8 cellular contexts compared by ENCODE assay signal in genomic region chr19:49496574-49497008, GRCh38. TPM values are rescaled to one million over a fixed set of nuclear protein-coding genes. Genes with fewer than 3 reads are reported as not detected.
DNase-seq lines count a peak whose midpoint lies in the region; ATAC-seq, FAIRE-seq and TF ChIP-seq lines count a peak whose summit lies in the region.

No MANE protein-coding gene starts in this region.

- H4K8ac ChIP-seq in H1 (ENCODE audit: extremely low read depth, insufficient read depth, low read length): peak overlapping the region; percentile 82

- peak overlapping the region; percentile 95 for H3K27ac Mint-ChIP-seq in neural progenitor cell

- no peak for TF ChIP-seq EP300 in H1 (IDR thresholded peaks at IDR 0.05; ENCODE audit: borderline replicate concordance in 1 of 2, low read depth in 2 of 2, low read length in 2 of 2)

- H3K79me2 ChIP-seq in OCI-LY1 (ENCODE audit: insufficient read depth, low read length) (peaks cover 6% of the 10 kb centered on the region; the same call in 1 of the 2 replicates), H1 (ENCODE audit: control insufficient read depth in 1 of 2, insufficient read depth in 2 of 2, low read length in 2 of 2) (peaks cover 0 to 22% of the 10 kb centered on the region in 2 experiments; a peak in 2 of 4 replicates), neural progenitor cell (ENCODE audit: low read depth) (peaks cover 29% of the 10 kb centered on the region)

- peak overlapping the region; percentile 96 to 99 (median 98) for H3K27ac ChIP-seq in BLaER1 treated with 17β-estradiol and CSF1 and Interleukin-3, amounts not matched to agents 10 nM and 100 nM
- H3K27ac ChIP-seq in OCI-LY1 (ENCODE audit: low read depth, low read length, poor library complexity, severe bottlenecking): peak overlapping the region; percentile 88
- peak overlapping the region; percentile 85 for H3K27ac ChIP-seq in H1 (ENCODE audit: low read depth, low read length)
- H3K27ac ChIP-seq in neural progenitor cell: peak overlapping the region; percentile 86

- peaks cover 11% of the 10 kb centered on the region for H3K79me1 ChIP-seq in H1 (ENCODE audit: low read depth, low read length)

- H3K36me3 Mint-ChIP-seq in neural progenitor cell: peaks cover 27% of the 10 kb centered on the region

- H3K56ac ChIP-seq in H1 (replicated peaks; ENCODE audit: insufficient read length, low read depth, low read length): peak overlapping the region; percentile 72

- H3F3A ChIP-seq in OCI-LY1 (ENCODE audit: insufficient read depth, low read length) (peaks cover 11% of the 10 kb centered on the region), neural progenitor cell (ENCODE audit: low read depth) (peaks cover 90% of the 10 kb centered on the region)

- H3K14ac ChIP-seq in H1 (ENCODE audit: insufficient read length): no peak overlapping the region

- no peak overlapping the region for H2BK12ac ChIP-seq in H1 (ENCODE audit: low read depth, low read length)

- no peak for TF ChIP-seq CTCF in OCI-LY1 (IDR thresholded peaks at IDR 0.05; ENCODE audit: low read length)
- TF ChIP-seq CTCF in H1 (IDR thresholded peaks at IDR 0.05; ENCODE audit: control extremely low read depth in 1 of 3, insufficient read depth in 1 of 3, low read depth in 1 of 3, low read length in 3 of 3): no peak
- no peak for TF ChIP-seq CTCF in neural progenitor cell (IDR thresholded peaks at IDR 0.05)

- H3K4me1 ChIP-seq in BLaER1 treated with 17β-estradiol and CSF1 and Interleukin-3, amounts not matched to agents 10 nM and 100 nM: peaks cover 52 to 76% (median 63%) of the 10 kb centered on the region in 10 experiments
- H3K4me1 ChIP-seq in OCI-LY1 (ENCODE audit: insufficient read depth, low read length, severe bottlenecking) (peaks cover 50% of the 10 kb centered on the region), H1 (replicated peaks in 1 of 4; ENCODE audit: control insufficient read depth in 3 of 4, insufficient read depth in 4 of 4, low read length in 3 of 4) (peaks cover 0 to 32% (median 23%) of the 10 kb centered on the region in 4 experiments; a peak in 6 of 7 replicates), neural progenitor cell (peaks cover 16% of the 10 kb centered on the region)

- peak overlapping the region; percentile 25; the same call in 1 of the 2 replicates for H3K18ac ChIP-seq in H1 (ENCODE audit: extremely low read depth, low read length)

- peaks cover 31% of the 10 kb centered on the region for H3K4me1 Mint-ChIP-seq in neural progenitor cell

- DNase-seq in H1 (ENCODE audit: low read depth in 1 of 2, low spot score in 2 of 2) (no peak), neural progenitor cell (ENCODE audit: low spot score) (no peak), NCI-H2081 treated with DMSO at 0.1 percent for 48 hours (lab: John Stamatoyannopoulos, UW) (no peak), left colon (no peak), NOMO-1 treated with dmso at 0.1 percent for 144 hours (lab: John Stamatoyannopoulos, UW; ENCODE audit: unreplicated experiment) (no peak)

- no peak for TF ChIP-seq RAD21 in H1 (IDR thresholded peaks at IDR 0.05 in 1 of 2, conservative IDR thresholded peaks at IDR 0.05 in 1 of 2; ENCODE audit: low read depth in 2 of 2, low read length in 2 of 2)

- TF ChIP-seq POLR2A in H1 (IDR thresholded peaks at IDR 0.05; ENCODE audit: control extremely low read depth in 1 of 2, low read depth in 2 of 2, low read length in 2 of 2): peak in 1 of 2 experiments; percentile 31; a peak in 1 of 3 replicates

- FAIRE-seq in H1 (lab: Jason Lieb, UNC): no peak

- no peak overlapping the region for H3K23ac ChIP-seq in H1 (ENCODE audit: insufficient read length)

- H3K4me3 Mint-ChIP-seq in neural progenitor cell: peak overlapping the region; percentile 96

- H2AFZ ChIP-seq in OCI-LY1 (ENCODE audit: low read length): no peak overlapping the region
- H2AFZ ChIP-seq in H1 (ENCODE audit: low read length): no peak overlapping the region
- peak overlapping the region; percentile 46 for H2AFZ ChIP-seq in neural progenitor cell (replicated peaks)

- 1% methylated on average over 11 of the region's 11 CpGs; no CpG with 5 or more reads in 1 of the 2 experiments for WGBS in H1 (ENCODE audit: extremely low coverage in 1 of 2, insufficient coverage in 1 of 2, insufficient read length in 1 of 2, insufficient replicate concordance in 2 of 2, low coverage in 1 of 2, low lambda C conversion rate in 2 of 2, missing lambda C conversion rate in 1 of 2), 2 experiments

- H3K9me2 ChIP-seq in OCI-LY1 (ENCODE audit: low read depth, low read length): no peaks in the 10 kb centered on the region

- no peaks in the 10 kb centered on the region for H3K27me3 ChIP-seq in BLaER1 treated with 17β-estradiol and CSF1 and Interleukin-3, amounts not matched to agents 10 nM and 100 nM
- H3K27me3 ChIP-seq in OCI-LY1 (ENCODE audit: insufficient read depth, low read length): no peaks in the 10 kb centered on the region
- H3K27me3 ChIP-seq in H1 (replicated peaks in 1 of 4; ENCODE audit: control insufficient read depth in 3 of 4, extremely low read depth in 1 of 4, insufficient read depth in 3 of 4, low read length in 3 of 4): no peaks in the 10 kb centered on the region
- no peaks in the 10 kb centered on the region for H3K27me3 ChIP-seq in neural progenitor cell

- no peak overlapping the region for H2AK5ac ChIP-seq in H1 (ENCODE audit: low read depth, low read length)

- no peak overlapping the region for H2BK15ac ChIP-seq in H1 (ENCODE audit: low read length)

- no peaks in the 10 kb centered on the region for H3K9me3 Mint-ChIP-seq in neural progenitor cell

- peak overlapping the region; percentile 1 for H4K5ac ChIP-seq in H1 (ENCODE audit: insufficient read length, low read depth, low read length)

- H3K23me2 ChIP-seq in H1 (ENCODE audit: low read depth, low read length): peaks cover 9% of the 10 kb centered on the region; the same call in 1 of the 2 replicates

- H2BK120ac ChIP-seq in H1 (replicated peaks; ENCODE audit: low read depth, low read length): no peak overlapping the region

- CTCF ChIA-PET in H1 (lab: Charles Lee; ENCODE audit: partially characterized antibody): interaction anchor here (0.9 to 3.8 kb wide), 3 partner anchors 20 to 73 kb away, joined by 3 to 16 read pairs (median 3); no protein-coding TSS in a partner anchor

- peak overlapping the region; percentile 89 to 100 (median 99) for H3K4me2 ChIP-seq in BLaER1 treated with 17β-estradiol and CSF1 and Interleukin-3, amounts not matched to agents 10 nM and 100 nM
- H3K4me2 ChIP-seq in OCI-LY1 (ENCODE audit: low read length) (peak overlapping the region; percentile 79), H1 (ENCODE audit: insufficient read depth in 1 of 2, low read depth in 2 of 2, low read length in 2 of 2) (peak overlapping the region; percentile 95 to 97), neural progenitor cell (peak overlapping the region; percentile 95)

- H3K4ac ChIP-seq in H1 (replicated peaks; ENCODE audit: insufficient read length, low read depth, low read length): peak overlapping the region; percentile 15

- H3K9ac ChIP-seq in BLaER1 treated with 17β-estradiol and CSF1 and Interleukin-3, amounts not matched to agents 10 nM and 100 nM: peak overlapping the region; percentile 96 to 99 (median 98)
- peak overlapping the region; percentile 100 for H3K9ac ChIP-seq in OCI-LY1 (ENCODE audit: low read length)
- H3K9ac ChIP-seq in H1 (replicated peaks in 1 of 4; ENCODE audit: extremely low read depth in 1 of 4, low read depth in 3 of 4, low read length in 3 of 4): peak overlapping the region; percentile 94 to 97 (median 96)
- H3K9ac ChIP-seq in neural progenitor cell: peak overlapping the region; percentile 97

- intact Hi-C loops in left colon (cut with DNase I, micrococcal nuclease): no loop called here

- H3K27me3 Mint-ChIP-seq in neural progenitor cell (ENCODE audit: insufficient read depth, low read depth): peaks cover 11% of the 10 kb centered on the region

- peak overlapping the region; percentile 86 to 96 (median 92) for H3K4me3 ChIP-seq in BLaER1 treated with 17β-estradiol and CSF1 and Interleukin-3, amounts not matched to agents 10 nM and 100 nM
- H3K4me3 ChIP-seq in OCI-LY1 (ENCODE audit: low read depth, low read length, poor library complexity, severe bottlenecking) (peak overlapping the region; percentile 99), H1 (ENCODE audit: extremely low read depth in 1 of 4, insufficient read depth in 2 of 4, low read depth in 3 of 4, low read length in 4 of 4) (peak overlapping the region; percentile 91 to 99 (median 98)), neural progenitor cell (peak overlapping the region; percentile 98)

- H4K91ac ChIP-seq in H1 (replicated peaks; ENCODE audit: insufficient read length, low read length): peak overlapping the region; percentile 45

- POLR2A ChIA-PET in H1 (lab: Charles Lee; ENCODE audit: partially characterized antibody): interaction anchor here (0.9 to 10.8 kb wide), 25 partner anchors 13 to 190 kb away, joined by 3 to 138 read pairs (median 5); partner anchors contain the start of genes ALDH16A1, FLT3LG, NOSIP and PIH1D1

- ATAC-seq in left colon: no peak
- no peak for ATAC-seq in HG02610 (IDR thresholded peaks at IDR 0.05; ENCODE audit: unreplicated experiment)

- peaks cover 30 to 62% (median 56%) of the 10 kb centered on the region in 11 experiments for H4K20me1 ChIP-seq in BLaER1 treated with 17β-estradiol and CSF1 and Interleukin-3, amounts not matched to agents 10 nM and 100 nM
- H4K20me1 ChIP-seq in OCI-LY1 (ENCODE audit: insufficient read depth, low read length): no peaks in the 10 kb centered on the region
- peaks cover 15 to 18% of the 10 kb centered on the region in 2 experiments for H4K20me1 ChIP-seq in H1 (replicated peaks in 1 of 2; ENCODE audit: control insufficient read depth in 1 of 2, insufficient read depth in 2 of 2, low read length in 2 of 2)
- H4K20me1 ChIP-seq in neural progenitor cell (ENCODE audit: low read depth): peaks cover 46% of the 10 kb centered on the region

- no peak overlapping the region for H2BK20ac ChIP-seq in H1 (ENCODE audit: low read length)

- H2BK5ac ChIP-seq in H1 (ENCODE audit: low read depth, low read length): peak overlapping the region; percentile 9; the same call in 1 of the 2 replicates

- H3K36me3 ChIP-seq in BLaER1 treated with 17β-estradiol and CSF1 and Interleukin-3, amounts not matched to agents 10 nM and 100 nM: peaks cover 45 to 54% (median 48%) of the 10 kb centered on the region in 11 experiments
- H3K36me3 ChIP-seq in OCI-LY1 (ENCODE audit: insufficient read depth, low read length) (peaks cover 61% of the 10 kb centered on the region), H1 (ENCODE audit: control insufficient read depth in 2 of 4, insufficient read depth in 4 of 4, low read length in 3 of 4) (peaks cover 19 to 47% (median 32%) of the 10 kb centered on the region in 4 experiments), neural progenitor cell (peaks cover 13% of the 10 kb centered on the region)

- no peaks in the 10 kb centered on the region for H3K9me3 ChIP-seq in BLaER1 treated with 17β-estradiol and CSF1 and Interleukin-3, amounts not matched to agents 10 nM and 100 nM (replicated peaks in 1 of 11)
- no peaks in the 10 kb centered on the region for H3K9me3 ChIP-seq in OCI-LY1 (ENCODE audit: low read length)
- H3K9me3 ChIP-seq in H1 (ENCODE audit: insufficient read depth in 2 of 2, low read depth in 1 of 2, low read length in 1 of 2): no peaks in the 10 kb centered on the region
- no peaks in the 10 kb centered on the region for H3K9me3 ChIP-seq in neural progenitor cell (ENCODE audit: low read depth)

RNA-seq across cellular contexts. Expression of gene RPS11, which starts 0.4 kb away (rescaled TPM):
- 2,240 and 2,296 TPM in 2 replicates for total RNA-seq in H1 (2021; fragmentation: NEBNext Ultra II Directional; extraction: Animal tissue kit (Norgen Biotek cat#: 25700))
- 4,988 and 6,072 TPM in 2 replicates for polyA plus RNA-seq in H1 (2011; rRNA removed)
- 7,346 TPM for polyA plus RNA-seq in H1 (2011; cell fraction: cytosol; rRNA removed)
- 2,598 TPM for polyA plus RNA-seq in H1 (2011; cell fraction: nucleus; rRNA removed)
- polyA plus RNA-seq in H1 (2012, experiment 1 of 2): 4,049 to 4,786 TPM (median 4,319 TPM) in 4 replicates
- 6,913 TPM for polyA plus RNA-seq in H1 (2012, experiment 2 of 2)
- 3,607 TPM for polyA plus RNA-seq in H1 (2013, experiment 1 of 2)
- 3,607 TPM for polyA plus RNA-seq in H1 (2013, experiment 2 of 2)
- 1,118 and 1,125 TPM in 2 replicates for polyA minus RNA-seq in H1 (2011; rRNA and poly(A)+ RNA removed)
- 628 TPM for polyA minus RNA-seq in H1 (2011; cell fraction: cytosol; rRNA and poly(A)+ RNA removed)
- 876 TPM for polyA minus RNA-seq in H1 (2011; cell fraction: nucleus; rRNA and poly(A)+ RNA removed)
- 5,448 and 6,772 TPM in 2 replicates for total RNA-seq in neural progenitor cell (ENCODE audit: low replicate concordance)
- total RNA-seq in left colon: 1,000 to 10,000 TPM; 1,501 to 1,657 TPM

RNA-seq across cellular contexts. Expression of gene RPL13A, which starts 9.2 kb away (rescaled TPM):
- 3,305 and 3,520 TPM in 2 replicates for total RNA-seq in H1 (2021; fragmentation: NEBNext Ultra II Directional; extraction: Animal tissue kit (Norgen Biotek cat#: 25700))
- polyA plus RNA-seq in H1 (2011; rRNA removed): 8,501 and 8,868 TPM in 2 replicates
- polyA plus RNA-seq in H1 (2011; cell fraction: cytosol; rRNA removed): 6,473 TPM
- polyA plus RNA-seq in H1 (2011; cell fraction: nucleus; rRNA removed): 8,490 TPM
- polyA plus RNA-seq in H1 (2012, experiment 1 of 2): 3,636 to 6,700 TPM (median 4,913 TPM) in 4 replicates
- 4,417 TPM for polyA plus RNA-seq in H1 (2012, experiment 2 of 2)
- polyA plus RNA-seq in H1 (2013, experiment 1 of 2): 5,169 TPM
- polyA plus RNA-seq in H1 (2013, experiment 2 of 2): 4,987 TPM
- polyA minus RNA-seq in H1 (2011; rRNA and poly(A)+ RNA removed): 1,061 and 1,192 TPM in 2 replicates
- polyA minus RNA-seq in H1 (2011; cell fraction: cytosol; rRNA and poly(A)+ RNA removed): 1,493 TPM
- 3,411 TPM for polyA minus RNA-seq in H1 (2011; cell fraction: nucleus; rRNA and poly(A)+ RNA removed)
- total RNA-seq in neural progenitor cell (ENCODE audit: low replicate concordance) (2,053 and 3,348 TPM in 2 replicates), left colon (1,000 to 10,000 TPM; 2,164 to 2,325 TPM)

RNA-seq across cellular contexts. Expression of gene FCGRT, which starts 15.9 kb away (rescaled TPM):
- total RNA-seq in H1 (2021; fragmentation: NEBNext Ultra II Directional; extraction: Animal tissue kit (Norgen Biotek cat#: 25700)): 43.4 and 46.5 TPM in 2 replicates
- polyA plus RNA-seq in H1 (2011; rRNA removed): 41.2 and 66.7 TPM in 2 replicates
- 29.0 TPM for polyA plus RNA-seq in H1 (2011; cell fraction: cytosol; rRNA removed)
- 104 TPM for polyA plus RNA-seq in H1 (2011; cell fraction: nucleus; rRNA removed)
- polyA plus RNA-seq in H1 (2012, experiment 1 of 2): 31.3 to 51.7 TPM (median 47.2 TPM) in 4 replicates
- 38.5 TPM for polyA plus RNA-seq in H1 (2012, experiment 2 of 2)
- 52.8 TPM for polyA plus RNA-seq in H1 (2013, experiment 1 of 2)
- polyA plus RNA-seq in H1 (2013, experiment 2 of 2): 53.7 TPM
- polyA minus RNA-seq in H1 (2011; rRNA and poly(A)+ RNA removed): 12.9 and 13.9 TPM in 2 replicates
- polyA minus RNA-seq in H1 (2011; cell fraction: cytosol; rRNA and poly(A)+ RNA removed): 15.7 TPM
- 12.3 TPM for polyA minus RNA-seq in H1 (2011; cell fraction: nucleus; rRNA and poly(A)+ RNA removed)
- total RNA-seq in neural progenitor cell (ENCODE audit: low replicate concordance): 10.0 and 30.8 TPM in 2 replicates
- 100 to 1,000 TPM; 411 to 508 TPM for total RNA-seq in left colon

RNA-seq across cellular contexts. Expression of gene FLT3LG, which starts 22.6 kb away (rescaled TPM):
- 1.6 and 2.6 TPM in 2 replicates for total RNA-seq in H1 (2021; fragmentation: NEBNext Ultra II Directional; extraction: Animal tissue kit (Norgen Biotek cat#: 25700))
- 3.2 and 3.9 TPM in 2 replicates for polyA plus RNA-seq in H1 (2011; rRNA removed)
- polyA plus RNA-seq in H1 (2011; cell fraction: cytosol; rRNA removed): 2.1 TPM
- 2.8 TPM for polyA plus RNA-seq in H1 (2011; cell fraction: nucleus; rRNA removed)
- polyA plus RNA-seq in H1 (2012, experiment 1 of 2): 1.8 to 3.5 TPM (median 2.2 TPM) in 4 replicates
- polyA plus RNA-seq in H1 (2012, experiment 2 of 2): 2.4 TPM
- polyA plus RNA-seq in H1 (2013, experiment 1 of 2): 2.3 TPM
- 2.1 TPM for polyA plus RNA-seq in H1 (2013, experiment 2 of 2)
- 0.39 TPM in 1 of 2 replicates, not detected in the other for polyA minus RNA-seq in H1 (2011; rRNA and poly(A)+ RNA removed)
- not detected for polyA minus RNA-seq in H1 (2011; cell fraction: cytosol; rRNA and poly(A)+ RNA removed)
- not detected for polyA minus RNA-seq in H1 (2011; cell fraction: nucleus; rRNA and poly(A)+ RNA removed)
- total RNA-seq in neural progenitor cell (ENCODE audit: low replicate concordance) (0.24 and 0.96 TPM in 2 replicates), left colon (1 to 10 TPM; 3.4 to 6.4 TPM)

RNA-seq across cellular contexts. Expression of gene RCN3, which starts 31.2 kb away (rescaled TPM):
- 18.9 and 19.5 TPM in 2 replicates for total RNA-seq in H1 (2021; fragmentation: NEBNext Ultra II Directional; extraction: Animal tissue kit (Norgen Biotek cat#: 25700))
- polyA plus RNA-seq in H1 (2011; rRNA removed): 5.8 and 9.4 TPM in 2 replicates
- polyA plus RNA-seq in H1 (2011; cell fraction: cytosol; rRNA removed): 4.5 TPM
- 12.0 TPM for polyA plus RNA-seq in H1 (2011; cell fraction: nucleus; rRNA removed)
- 7.5 to 13.8 TPM (median 11.7 TPM) in 4 replicates for polyA plus RNA-seq in H1 (2012, experiment 1 of 2)
- 13.0 TPM for polyA plus RNA-seq in H1 (2012, experiment 2 of 2)
- polyA plus RNA-seq in H1 (2013, experiment 1 of 2): 24.8 TPM
- 27.4 TPM for polyA plus RNA-seq in H1 (2013, experiment 2 of 2)
- polyA minus RNA-seq in H1 (2011; rRNA and poly(A)+ RNA removed): 0.69 and 0.83 TPM in 2 replicates
- 1.9 TPM for polyA minus RNA-seq in H1 (2011; cell fraction: cytosol; rRNA and poly(A)+ RNA removed)
- 3.3 TPM for polyA minus RNA-seq in H1 (2011; cell fraction: nucleus; rRNA and poly(A)+ RNA removed)
- total RNA-seq in neural progenitor cell (ENCODE audit: low replicate concordance) (4.2 and 4.5 TPM in 2 replicates), left colon (10 to 100 TPM; 18.2 to 21.7 TPM)
